ENCODE assay signal across 8 cellular contexts in the genomic region with DNA sequence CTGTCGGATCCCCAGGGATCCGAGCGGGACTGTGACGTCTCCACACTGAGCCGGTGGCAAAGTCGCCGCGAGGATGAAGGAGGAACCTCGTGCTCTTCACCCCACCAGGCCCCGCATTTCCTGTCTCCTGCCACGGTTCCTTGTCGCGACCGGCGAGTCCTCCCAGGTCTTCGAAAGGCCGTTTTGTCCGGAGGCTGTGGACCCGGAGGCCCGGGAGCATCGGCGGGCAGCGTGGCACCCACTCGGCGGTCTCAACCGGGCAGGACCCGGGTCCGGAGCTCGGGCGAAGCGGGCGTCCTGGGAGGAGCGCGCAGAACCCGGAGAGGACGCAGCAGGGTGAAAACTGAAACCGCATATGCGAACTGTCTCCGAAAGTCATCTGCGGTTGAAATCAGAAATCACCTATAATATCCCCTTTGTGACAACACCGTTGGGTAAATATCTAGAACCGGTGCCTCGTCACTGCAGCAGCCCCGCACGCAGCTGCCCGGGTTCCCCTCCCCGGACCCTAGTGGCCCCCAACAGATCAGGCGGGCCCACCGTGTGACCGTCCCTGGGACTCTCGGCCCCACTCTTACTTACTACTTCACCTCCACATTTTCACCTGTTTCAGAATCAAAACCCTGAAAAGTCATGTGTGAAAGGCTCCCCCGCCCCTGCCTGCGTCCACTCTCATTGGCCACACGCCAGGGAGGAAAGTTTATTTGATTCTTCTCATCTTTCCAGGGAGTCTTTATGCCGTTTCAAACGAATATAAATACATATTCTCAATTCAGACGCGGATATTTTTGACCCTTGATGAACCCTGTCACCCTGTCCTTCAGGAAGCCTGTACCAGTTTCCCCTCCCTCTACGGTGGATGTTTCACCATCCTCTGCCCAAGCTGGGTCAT. TPM values are rescaled to one million over a fixed set of nuclear protein-coding genes. Genes with fewer than 3 reads are reported as not detected.
DNase-seq lines count a peak whose midpoint lies in the region; ATAC-seq, FAIRE-seq and TF ChIP-seq lines count a peak whose summit lies in the region.

No MANE protein-coding gene starts in this region.

- SMC1A ChIA-PET in GM12878 (lab: Charles Lee; ENCODE audit: uncharacterized antibody, unreplicated experiment), result no interaction called here

- ATAC-seq in HG02759 (IDR thresholded peaks at IDR 0.05; ENCODE audit: unreplicated experiment) (peak; percentile 69), PC-3 (0 out of 2 replicates have a peak, but pooled peaks have one; percentile 2), GM12878 (peak; percentile 81), lower lobe of right lung (no peak)

- H2AFZ ChIP-seq in PC-3 (ENCODE audit: low read length) (peak overlapping the region; percentile 92), GM12878 (ENCODE audit: control insufficient read depth, low read depth, low read length) (peak overlapping the region; percentile 51)

- RAD21 ChIA-PET in GM12878 (lab: Charles Lee; ENCODE audit: unreplicated experiment), result interaction anchor here (1.0 kb wide), 1 partner anchor 78 kb away, joined by 3 read pairs; no protein-coding TSS in a partner anchor

- H3K4me2 ChIP-seq in PC-3 (ENCODE audit: low read length) (peak overlapping the region; percentile 98), GM12878 (ENCODE audit: control insufficient read depth, insufficient read depth) (peak overlapping the region; percentile 78)

- H3K9me2 ChIP-seq in PC-3 (replicated peaks; ENCODE audit: low read length), result no peaks in the 10 kb centered on the region

- POLR2A ChIA-PET in PC-3 (lab: Charles Lee; ENCODE audit: unreplicated experiment) (no interaction called here), GM12878 (lab: Charles Lee) (no interaction called here)

- peak; percentile 45 for DNase-seq in NCI-H146 (lab: John Stamatoyannopoulos, UW)
- DNase-seq in NCI-H146 treated with DMSO at 0.1 percent for 48 hours (lab: John Stamatoyannopoulos, UW; ENCODE audit: unreplicated experiment), result no peak
- DNase-seq in PC-3, result peak; percentile 27
- peak; percentile 34 for DNase-seq in GM12878 (ENCODE audit: low read depth, low spot score)
- no peak for DNase-seq in lower lobe of right lung
- DNase-seq in transverse colon, result no peak
- DNase-seq in NCI-H1092 (lab: John Stamatoyannopoulos, UW), result no peak

- CTCF ChIA-PET in PC-3 (lab: Charles Lee) (no interaction called here), GM12878 (lab: Yijun Ruan, JAX) (no interaction called here)

- H3K9me3 ChIP-seq in PC-3 (ENCODE audit: low read length), result no peaks in the 10 kb centered on the region
- no peaks in the 10 kb centered on the region; the same call in 2 of the 3 replicates for H3K9me3 ChIP-seq in GM12878 (replicated peaks; ENCODE audit: control insufficient read depth, insufficient read depth, low read length)
- no peaks in the 10 kb centered on the region for H3K9me3 ChIP-seq in lower lobe of right lung
- no peaks in the 10 kb centered on the region for H3K9me3 ChIP-seq in transverse colon

- H3F3A ChIP-seq in PC-3 (ENCODE audit: low read length, unreplicated experiment), result no peaks in the 10 kb centered on the region

- H3K4me1 ChIP-seq in PC-3 (ENCODE audit: insufficient read depth, low read length), result peaks cover 18% of the 10 kb centered on the region; the same call in 1 of the 2 replicates
- peaks cover 16% of the 10 kb centered on the region for H3K4me1 ChIP-seq in GM12878 (ENCODE audit: control insufficient read depth, insufficient read depth, low read length)
- H3K4me1 ChIP-seq in lower lobe of right lung, result peaks cover 29% of the 10 kb centered on the region
- H3K4me1 ChIP-seq in transverse colon, result peaks cover 13 to 29% (median 25%) of the 10 kb centered on the region in 4 donors

- H3K9ac ChIP-seq in PC-3 (ENCODE audit: low read length) (peak overlapping the region; percentile 66), GM12878 (ENCODE audit: control insufficient read depth, insufficient read depth, low read length) (no peak overlapping the region)

- peak; percentile 27 for FAIRE-seq in GM12878 (lab: Jason Lieb, UNC)

- H3K27ac ChIP-seq in PC-3 (ENCODE audit: low read length), result no peak overlapping the region
- 0 out of 2 replicates have a peak overlapping the region, but pooled peaks have one; percentile 0 for H3K27ac ChIP-seq in GM12878 (ENCODE audit: control insufficient read depth, insufficient read depth)
- no peak overlapping the region for H3K27ac ChIP-seq in lower lobe of right lung
- H3K27ac ChIP-seq in transverse colon, result no peak overlapping the region

- TF ChIP-seq CTCF in PC-3 (conservative IDR thresholded peaks at IDR 0.05; ENCODE audit: low read depth, low read length) (no peak), GM12878 (IDR thresholded peaks at IDR 0.05 in 2 of 3, conservative IDR thresholded peaks at IDR 0.05 in 1 of 3; ENCODE audit: control insufficient read depth in 2 of 3, extremely low read depth in 1 of 3, insufficient read depth in 1 of 3, low read depth in 3 of 3, low read length in 3 of 3) (no peak), lower lobe of right lung (IDR thresholded peaks at IDR 0.05) (no peak), transverse colon (IDR thresholded peaks at IDR 0.05) (no peak)

- H4K20me1 ChIP-seq in PC-3 (ENCODE audit: low read length) (no peaks in the 10 kb centered on the region), GM12878 (ENCODE audit: control insufficient read depth, insufficient read depth) (no peaks in the 10 kb centered on the region; the same call in 1 of the 2 replicates)

- TF ChIP-seq RAD21 in GM12878 (IDR thresholded peaks at IDR 0.05; ENCODE audit: insufficient read depth, low read depth, low read length), result no peak

- intact Hi-C loops in PC-3 (cut with micrococcal nuclease), result no loop called here
- intact Hi-C loops in GM12878 (cut with micrococcal nuclease; ENCODE audit: unreplicated experiment), result loop anchor here (5.0 to 10.0 kb wide), 4 partner anchors 128 to 876 kb away; a partner anchor contains a TSS
- intact Hi-C loops in lower lobe of right lung (cut with DNase I), result no loop called here
- intact Hi-C loops in transverse colon (cut with DNase I; ENCODE audit: low total_unique reads), result no loop called here

- H3K36me3 ChIP-seq in PC-3 (ENCODE audit: low read depth, low read length), result no peaks in the 10 kb centered on the region
- no peaks in the 10 kb centered on the region for H3K36me3 ChIP-seq in GM12878 (ENCODE audit: control insufficient read depth in 2 of 2, insufficient read depth in 2 of 2, low read length in 1 of 2)
- H3K36me3 ChIP-seq in lower lobe of right lung, result no peaks in the 10 kb centered on the region
- no peaks in the 10 kb centered on the region for H3K36me3 ChIP-seq in transverse colon

- under 1% methylated on average over 59 of the region's 59 CpGs for WGBS in GM12878 (ENCODE audit: insufficient coverage, insufficient replicate concordance, low lambda C conversion rate, missing lambda C conversion rate)
- WGBS in transverse colon (ENCODE audit: low coverage in 1 of 2), 2 donors, result 1 to 7% methylated on average over 7 to 58 of the region's 59 CpGs

- in situ Hi-C loops in GM12878 (cut with MboI), result loop anchor here (5.0 to 10.0 kb wide), 2 partner anchors 68 to 876 kb away; no protein-coding TSS in a partner anchor
- in situ Hi-C loops in transverse colon (cut with MboI; ENCODE audit: low pct_ligation_motif_present in 1 of 4, low pct_unique_long_range_greater_than_20kb in 1 of 4, low sequenced_read_pairs in 3 of 4), result loop anchor here in 1 of 4 donors (10.0 kb wide), 1 partner anchor 76 kb away; no protein-coding TSS in a partner anchor

- TF ChIP-seq POLR2A in GM12878 (IDR thresholded peaks at IDR 0.05; ENCODE audit: low read depth, low read length) (peak; percentile 39; the same call in 1 of the 2 replicates), transverse colon (IDR thresholded peaks at IDR 0.05) (no peak)

- H3K4me3 ChIP-seq in PC-3 (ENCODE audit: low read length) (peak overlapping the region; percentile 80), GM12878 (peak overlapping the region; percentile 53; the same call in 1 of the 2 replicates), lower lobe of right lung (peak overlapping the region; percentile 56), transverse colon (peak overlapping the region; percentile 14 to 53 (median 32))

- no peaks in the 10 kb centered on the region for H3K27me3 ChIP-seq in PC-3 (ENCODE audit: low read length)
- peaks cover 9 to 11% of the 10 kb centered on the region in 2 experiments for H3K27me3 ChIP-seq in GM12878 (replicated peaks in 1 of 2; ENCODE audit: control insufficient read depth in 2 of 2, insufficient read depth in 2 of 2, low read length in 1 of 2)
- peaks cover 78% of the 10 kb centered on the region for H3K27me3 ChIP-seq in lower lobe of right lung (ENCODE audit: low read depth)
- peaks cover 93% of the 10 kb centered on the region for H3K27me3 ChIP-seq in transverse colon

- H3K79me2 ChIP-seq in PC-3 (ENCODE audit: low read length), result no peaks in the 10 kb centered on the region
- H3K79me2 ChIP-seq in GM12878 (ENCODE audit: control insufficient read depth, insufficient read depth, low read length), result no peaks in the 10 kb centered on the region

- TF ChIP-seq EP300 in GM12878 (IDR thresholded peaks at IDR 0.05; ENCODE audit: borderline replicate concordance in 1 of 2, control insufficient read depth in 1 of 2, low read depth in 2 of 2, low read length in 2 of 2) (peak in 1 of 2 experiments; percentile 62; a peak in 3 of 4 replicates), transverse colon (IDR thresholded peaks at IDR 0.05; ENCODE audit: low read depth) (no peak)

- no TSS peak for BruUV-seq in PC-3 (replicated peaks; lab: Mats Ljungman, UMichigan)
- BruUV-seq in GM12878 (replicated peaks; lab: Mats Ljungman, UMichigan), result no TSS peak

RNA-seq across cellular contexts. Expression of a gene that starts 3.0 kb away (rescaled TPM):
- 5.8 and 8.1 TPM in 2 replicates for total RNA-seq in PC-3 (2014; rRNA removed)
- 0.29 and 1.1 TPM in 2 replicates for total RNA-seq in GM12878 (2013; cell fraction: nucleolus; rRNA removed)
- 0.11 and 0.23 TPM in 2 replicates for total RNA-seq in GM12878 (2014; rRNA removed)
- total RNA-seq in GM12878 (2014; rRNA removed; fragmentation: Illumina TruSeq; extraction: Trizol), result 0.14 TPM in 1 of 2 replicates, not detected in the other
- total RNA-seq in GM12878 (2021), result not detected in 2 replicates
- 0.28 TPM for polyA plus RNA-seq in GM12878 (2011; ENCODE audit: low read depth)
- polyA plus RNA-seq in GM12878 (2011; rRNA removed), result 1.2 and 2.5 TPM in 2 replicates
- 1.9 and 2.1 TPM in 2 replicates for polyA plus RNA-seq in GM12878 (2011; cell fraction: cytosol; rRNA removed)
- 0.48 and 1.2 TPM in 2 replicates for polyA plus RNA-seq in GM12878 (2011; cell fraction: nucleus; rRNA removed)
- polyA plus RNA-seq in GM12878 (2012), result 0.13 and 0.15 TPM in 2 replicates
- polyA plus RNA-seq in GM12878 (2014; fragmentation: Illumina TruSeq; extraction: Trizol), result 0.22 TPM in 1 of 2 replicates, not detected in the other
- polyA plus RNA-seq in GM12878 (2014; fragmentation: Nextera tagmentation; extraction: Ambion mirVana), result under 1 TPM; 0.20 to 0.21 TPM
- 0.08 TPM in 1 of 2 replicates, not detected in the other for polyA plus RNA-seq in GM12878 (2014; rRNA removed)
- under 1 TPM; 0.16 to 0.71 TPM for polyA plus RNA-seq in GM12878 (2016; fragmentation: Nextera tagmentation; extraction: Ambion mirVana)
- polyA minus RNA-seq in GM12878 (2011; rRNA and poly(A)+ RNA removed), result 0.67 and 1.4 TPM in 2 replicates
- polyA minus RNA-seq in GM12878 (2011; cell fraction: cytosol; rRNA and poly(A)+ RNA removed), result not detected in 2 replicates
- polyA minus RNA-seq in GM12878 (2011; cell fraction: nucleus; rRNA and poly(A)+ RNA removed), result 0.36 TPM in 1 of 2 replicates, not detected in the other
- 2.2 TPM for total RNA-seq in lower lobe of right lung
- not detected for total RNA-seq in transverse colon

RNA-seq across cellular contexts. Expression of a gene that starts 15.9 kb away (rescaled TPM):
- total RNA-seq in PC-3 (2014; rRNA removed) (1.5 and 2.0 TPM in 2 replicates), GM12878 (2014; rRNA removed) (not detected in 2 replicates), GM12878 (2014; rRNA removed; fragmentation: Illumina TruSeq; extraction: Trizol) (not detected in 2 replicates), GM12878 (2021) (not detected in 2 replicates), lower lobe of right lung (0.83 TPM), transverse colon (not detected)
- total RNA-seq in GM12878 (2013; cell fraction: nucleolus; rRNA removed), result not detected in 2 replicates
- polyA plus RNA-seq in GM12878 (2011; ENCODE audit: low read depth), result not detected
- polyA plus RNA-seq in GM12878 (2011; rRNA removed) (not detected in 2 replicates), GM12878 (2014; fragmentation: Illumina TruSeq; extraction: Trizol) (not detected in 2 replicates), GM12878 (2014; fragmentation: Nextera tagmentation; extraction: Ambion mirVana) (not detected), GM12878 (2014; rRNA removed) (not detected in 2 replicates), GM12878 (2016; fragmentation: Nextera tagmentation; extraction: Ambion mirVana) (not detected)
- polyA plus RNA-seq in GM12878 (2011; cell fraction: cytosol; rRNA removed), result not detected in 2 replicates
- polyA plus RNA-seq in GM12878 (2011; cell fraction: nucleus; rRNA removed), result not detected in 2 replicates
- polyA plus RNA-seq in GM12878 (2012), result not detected in 2 replicates
- polyA minus RNA-seq in GM12878 (2011; rRNA and poly(A)+ RNA removed), result not detected in 2 replicates
- polyA minus RNA-seq in GM12878 (2011; cell fraction: cytosol; rRNA and poly(A)+ RNA removed), result not detected in 2 replicates
- not detected in 2 replicates for polyA minus RNA-seq in GM12878 (2011; cell fraction: nucleus; rRNA and poly(A)+ RNA removed)

RNA-seq across cellular contexts. Expression of a gene that starts 24.9 kb away (rescaled TPM):
- 0.86 and 0.87 TPM in 2 replicates for total RNA-seq in PC-3 (2014; rRNA removed)
- 0.15 TPM in 1 of 2 replicates, not detected in the other for total RNA-seq in GM12878 (2013; cell fraction: nucleolus; rRNA removed)
- total RNA-seq in GM12878 (2014; rRNA removed), result not detected in 2 replicates
- total RNA-seq in GM12878 (2014; rRNA removed; fragmentation: Illumina TruSeq; extraction: Trizol), result not detected in 2 replicates
- total RNA-seq in GM12878 (2021), result not detected in 2 replicates
- 0.07 TPM for polyA plus RNA-seq in GM12878 (2011; ENCODE audit: low read depth)
- 0.10 and 0.12 TPM in 2 replicates for polyA plus RNA-seq in GM12878 (2011; rRNA removed)
- polyA plus RNA-seq in GM12878 (2011; cell fraction: cytosol; rRNA removed), result 0.07 TPM in 1 of 2 replicates, not detected in the other
- 0.03 and 0.10 TPM in 2 replicates for polyA plus RNA-seq in GM12878 (2011; cell fraction: nucleus; rRNA removed)
- 0.06 TPM in 1 of 2 replicates, not detected in the other for polyA plus RNA-seq in GM12878 (2012)
- polyA plus RNA-seq in GM12878 (2014; fragmentation: Illumina TruSeq; extraction: Trizol), result 0.04 TPM in 1 of 2 replicates, not detected in the other
- under 1 TPM in 1 of 2 experiments, not detected in 1; 0.02 TPM for polyA plus RNA-seq in GM12878 (2014; fragmentation: Nextera tagmentation; extraction: Ambion mirVana)
- not detected in 2 replicates for polyA plus RNA-seq in GM12878 (2014; rRNA removed)
- polyA plus RNA-seq in GM12878 (2016; fragmentation: Nextera tagmentation; extraction: Ambion mirVana), result not detected
- polyA minus RNA-seq in GM12878 (2011; rRNA and poly(A)+ RNA removed), result not detected in 2 replicates
- polyA minus RNA-seq in GM12878 (2011; cell fraction: cytosol; rRNA and poly(A)+ RNA removed), result not detected in 2 replicates
- polyA minus RNA-seq in GM12878 (2011; cell fraction: nucleus; rRNA and poly(A)+ RNA removed), result 0.10 TPM in 1 of 2 replicates, not detected in the other
- 2.0 TPM for total RNA-seq in lower lobe of right lung
- total RNA-seq in transverse colon, result not detected

RNA-seq across cellular contexts. Expression of a gene that starts 40.9 kb away (rescaled TPM):
- 0.40 and 1.7 TPM in 2 replicates for total RNA-seq in PC-3 (2014; rRNA removed)
- not detected in 2 replicates for total RNA-seq in GM12878 (2013; cell fraction: nucleolus; rRNA removed)
- total RNA-seq in GM12878 (2014; rRNA removed), result not detected in 2 replicates
- total RNA-seq in GM12878 (2014; rRNA removed; fragmentation: Illumina TruSeq; extraction: Trizol), result not detected in 2 replicates
- total RNA-seq in GM12878 (2021), result not detected in 2 replicates
- polyA plus RNA-seq in GM12878 (2011; ENCODE audit: low read depth), result not detected
- not detected in 2 replicates for polyA plus RNA-seq in GM12878 (2011; rRNA removed)
- not detected in 2 replicates for polyA plus RNA-seq in GM12878 (2011; cell fraction: cytosol; rRNA removed)
- polyA plus RNA-seq in GM12878 (2011; cell fraction: nucleus; rRNA removed), result not detected in 2 replicates
- not detected in 2 replicates for polyA plus RNA-seq in GM12878 (2012)
- not detected in 2 replicates for polyA plus RNA-seq in GM12878 (2014; fragmentation: Illumina TruSeq; extraction: Trizol)
- polyA plus RNA-seq in GM12878 (2014; fragmentation: Nextera tagmentation; extraction: Ambion mirVana), result not detected
- polyA plus RNA-seq in GM12878 (2014; rRNA removed), result 0.10 TPM in 1 of 2 replicates, not detected in the other
- polyA plus RNA-seq in GM12878 (2016; fragmentation: Nextera tagmentation; extraction: Ambion mirVana), result not detected
- not detected in 2 replicates for polyA minus RNA-seq in GM12878 (2011; rRNA and poly(A)+ RNA removed)
- polyA minus RNA-seq in GM12878 (2011; cell fraction: cytosol; rRNA and poly(A)+ RNA removed), result 0.67 TPM in 1 of 2 replicates, not detected in the other
- polyA minus RNA-seq in GM12878 (2011; cell fraction: nucleus; rRNA and poly(A)+ RNA removed), result not detected in 2 replicates
- total RNA-seq in lower lobe of right lung, result not detected
- not detected for total RNA-seq in transverse colon

Comparison
In these comparisons a context has a peak if more than half of its experiments do, and no peak if none do; other contexts are left out.
1. DNase-seq: peak in NCI-H146 (single experiment), PC-3 (single experiment) and GM12878 (single experiment); none in NCI-H146 treated with DMSO at 0.1 percent for 48 hours (single experiment), lower lobe of right lung (single experiment), transverse colon (single experiment) and NCI-H1092 (single experiment).
2. ATAC-seq: peak in HG02759 (single experiment), PC-3 (single experiment) and GM12878 (single experiment); none in lower lobe of right lung (0 of 2).
3. Peak in every context shown above with its lines, with median percentiles within 50 percentile points of each other: H3K4me3 ChIP-seq.